In the genomic region with DNA sequence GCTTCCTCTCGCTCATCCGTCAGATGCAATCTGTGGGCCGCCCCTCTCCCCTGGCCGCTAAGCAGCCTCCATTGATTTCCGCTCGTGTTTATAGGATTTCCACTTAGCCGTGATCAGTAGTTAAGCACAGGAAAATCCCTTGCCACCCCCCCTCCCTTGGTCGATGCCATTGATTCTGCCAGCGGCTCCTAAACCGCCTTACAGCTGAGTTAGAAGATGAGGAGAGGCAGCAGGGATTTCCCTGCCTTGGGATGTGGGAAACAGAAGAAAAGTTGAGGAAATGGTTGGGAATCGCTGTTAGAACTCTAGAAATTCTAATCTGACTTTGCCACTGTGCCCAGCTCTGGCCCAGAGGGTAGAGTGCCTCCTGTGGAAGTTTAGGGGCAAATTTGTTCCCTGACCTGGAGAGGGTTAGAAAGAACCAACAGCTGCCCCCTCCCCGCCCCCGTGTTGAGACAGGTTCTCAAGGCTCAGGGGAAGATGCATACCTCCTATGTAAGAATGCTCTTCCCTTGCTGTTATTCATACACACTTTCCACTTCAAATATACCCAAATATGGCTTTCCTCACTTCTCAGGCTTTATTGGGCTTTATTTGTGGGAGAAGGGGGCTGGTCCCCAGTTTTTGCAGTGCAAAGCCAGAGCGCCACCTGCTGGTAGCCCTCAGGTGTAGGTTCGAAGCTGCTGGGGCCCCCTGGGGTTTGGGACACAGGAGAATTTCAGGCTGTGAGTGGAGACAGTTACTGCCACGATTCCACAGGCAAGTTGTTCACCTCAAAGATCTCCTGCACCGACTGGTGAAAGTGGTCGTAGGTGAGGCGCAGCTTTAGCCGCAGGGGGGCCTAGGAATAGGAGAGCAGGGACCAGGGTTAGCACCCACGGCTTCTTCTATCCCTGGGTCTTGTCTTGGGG, we compare ENCODE assay signal across 8 cellular contexts. TPM values are rescaled to one million over a fixed set of nuclear protein-coding genes. Genes with fewer than 3 reads are reported as not detected.
DNase-seq lines count a peak whose midpoint lies in the region; ATAC-seq, FAIRE-seq and TF ChIP-seq lines count a peak whose summit lies in the region.

No MANE protein-coding gene starts in this region.

- no peaks in the 10 kb centered on the region for H3K27me3 ChIP-seq in CD8-positive, alpha-beta memory T cell (ENCODE audit: insufficient read depth, low read length, poor library complexity, severe bottlenecking)
- H3K27me3 ChIP-seq in IMR-90 (ENCODE audit: control insufficient read depth, insufficient read depth, low read length), result no peaks in the 10 kb centered on the region

- H3K27me3 Mint-ChIP-seq in CD8-positive, alpha-beta memory T cell, result no peaks in the 10 kb centered on the region
- no peaks in the 10 kb centered on the region for H3K27me3 Mint-ChIP-seq in T-helper 17 cell

- peak; percentile 89 for TF ChIP-seq CTCF in IMR-90 (conservative IDR thresholded peaks at IDR 0.05; ENCODE audit: low read depth, low read length)
- TF ChIP-seq CTCF in kidney (IDR thresholded peaks at IDR 0.05; ENCODE audit: borderline replicate concordance, extremely low read depth, insufficient read depth), result peak; percentile 65

- no peak overlapping the region for H2BK5ac ChIP-seq in IMR-90 (ENCODE audit: low read depth, low read length, poor library complexity, severe bottlenecking)

- in situ Hi-C loops in IMR-90 (cut with MboI; ENCODE audit: low sequenced_read_pairs), result loop anchor here (5.0 to 10.0 kb wide), 2 partner anchors 82 to 234 kb away; a partner anchor contains a TSS

- intact Hi-C loops in IMR-90 (cut with micrococcal nuclease), result loop anchor here (1.0 kb wide), 1 partner anchor 76 kb away; no protein-coding TSS in a partner anchor
- intact Hi-C loops in kidney (cut with DNase I), result no loop called here

- no peak overlapping the region for H4K91ac ChIP-seq in IMR-90 (ENCODE audit: insufficient read depth, low read depth, low read length)

- no peak for TF ChIP-seq POLR2A in IMR-90 (IDR thresholded peaks at IDR 0.05; ENCODE audit: low read depth, low read length)

- no peak overlapping the region for H2AFZ ChIP-seq in IMR-90 (replicated peaks; ENCODE audit: low read length, poor library complexity)

- 76% methylated on average over 4 of the region's 21 CpGs; no CpG with 5 or more reads in 1 of the 2 experiments for WGBS in IMR-90 (ENCODE audit: extremely low coverage in 2 of 2, insufficient read length in 1 of 2), 2 experiments

- no peak overlapping the region for H2BK20ac ChIP-seq in IMR-90 (ENCODE audit: low read depth, low read length)

- peak; percentile 87 for TF ChIP-seq RAD21 in IMR-90 (IDR thresholded peaks at IDR 0.05; ENCODE audit: low read length)

- ATAC-seq in IMR-90 (ENCODE audit: low read depth) (0 out of 2 replicates have a peak, but pooled peaks have one; percentile 4), T-helper 17 cell (no peak), GM18909 (IDR thresholded peaks at IDR 0.05; ENCODE audit: poor library complexity, unreplicated experiment) (no peak)

- H3K56ac ChIP-seq in IMR-90 (ENCODE audit: extremely low read depth, insufficient read depth, low read length), result no peak overlapping the region

- H2BK120ac ChIP-seq in IMR-90 (ENCODE audit: low read depth, low read length), result no peak overlapping the region

- H3K23ac ChIP-seq in IMR-90 (ENCODE audit: low read depth, low read length), result no peak overlapping the region

- no peak overlapping the region for H3K4ac ChIP-seq in IMR-90 (ENCODE audit: low read depth, low read length)

- H3K9me3 Mint-ChIP-seq in CD8-positive, alpha-beta memory T cell, result no peaks in the 10 kb centered on the region

- POLR2A ChIA-PET in CD8-positive, alpha-beta memory T cell (lab: Charles Lee), result no interaction called here
- POLR2A ChIA-PET in IMR-90 (lab: Charles Lee; ENCODE audit: unreplicated experiment), result no interaction called here

- H3K9ac ChIP-seq in IMR-90 (ENCODE audit: low read depth, low read length) (no peak overlapping the region), kidney (ENCODE audit: low read length in 2 of 2) (no peak overlapping the region)

- no peak overlapping the region for H3K18ac ChIP-seq in IMR-90 (ENCODE audit: low read depth, low read length)

- peaks cover 15 to 18% of the 10 kb centered on the region in 2 experiments for H3K79me1 ChIP-seq in IMR-90 (ENCODE audit: low read depth in 1 of 2, low read length in 2 of 2)

- H3K4me1 ChIP-seq in CD8-positive, alpha-beta memory T cell (ENCODE audit: insufficient read depth, low read length), result peaks cover 18% of the 10 kb centered on the region
- H3K4me1 ChIP-seq in IMR-90 (ENCODE audit: control insufficient read depth, insufficient read depth, low read length), result peaks cover 7% of the 10 kb centered on the region
- H3K4me1 ChIP-seq in kidney (ENCODE audit: control insufficient read depth in 1 of 2, insufficient read depth in 1 of 2, low read depth in 1 of 2, low read length in 2 of 2), result peaks cover 5 to 18% of the 10 kb centered on the region in 2 donors

- H3K27ac ChIP-seq in CD8-positive, alpha-beta memory T cell (ENCODE audit: low read depth, low read length), result no peak overlapping the region
- no peak overlapping the region for H3K27ac ChIP-seq in IMR-90 (ENCODE audit: insufficient read depth, low read length)
- H3K27ac ChIP-seq in kidney (ENCODE audit: low read depth in 2 of 2, low read length in 2 of 2), result no peak overlapping the region

- peaks cover 0 to 61% (median 3%) of the 10 kb centered on the region in 3 donors for H3K36me3 Mint-ChIP-seq in CD8-positive, alpha-beta memory T cell
- H3K36me3 Mint-ChIP-seq in T-helper 17 cell (ENCODE audit: low read depth), result peaks cover 4% of the 10 kb centered on the region

- no peak overlapping the region for H3K14ac ChIP-seq in IMR-90 (replicated peaks; ENCODE audit: low read depth, low read length)

- H3K4me1 Mint-ChIP-seq in CD8-positive, alpha-beta memory T cell, result peaks cover 28 to 42% (median 37%) of the 10 kb centered on the region in 3 donors
- peaks cover 42% of the 10 kb centered on the region for H3K4me1 Mint-ChIP-seq in T-helper 17 cell

- H4K5ac ChIP-seq in IMR-90 (ENCODE audit: low read depth, low read length), result no peak overlapping the region

- H3K9me3 ChIP-seq in CD8-positive, alpha-beta memory T cell (ENCODE audit: low read length), result no peaks in the 10 kb centered on the region
- H3K9me3 ChIP-seq in IMR-90 (ENCODE audit: control insufficient read depth, insufficient read depth, low read length) (no peaks in the 10 kb centered on the region), T-helper 17 cell (ENCODE audit: control insufficient read depth, low read length, poor library complexity, severe bottlenecking) (no peaks in the 10 kb centered on the region), kidney (ENCODE audit: control insufficient read depth in 1 of 2, low read length in 2 of 2) (no peaks in the 10 kb centered on the region)

- TSS peak; percentile 7 for BruUV-seq in IMR-90 (replicated peaks; lab: Mats Ljungman, UMichigan)

- peak overlapping the region in 2 of 7 donors; percentile 23 to 80 for H3K4me3 Mint-ChIP-seq in CD8-positive, alpha-beta memory T cell
- H3K4me3 Mint-ChIP-seq in T-helper 17 cell, result no peak overlapping the region

- H2BK15ac ChIP-seq in IMR-90 (ENCODE audit: low read depth, low read length), result no peak overlapping the region

- H3K4me3 ChIP-seq in CD8-positive, alpha-beta memory T cell (ENCODE audit: low read length), result no peak overlapping the region
- H3K4me3 ChIP-seq in IMR-90 (ENCODE audit: insufficient read depth, low read depth, low read length) (no peak overlapping the region), kidney (ENCODE audit: low read length in 2 of 2) (no peak overlapping the region)

- CTCF ChIA-PET in CD8-positive, alpha-beta memory T cell (lab: Charles Lee), result interaction anchor here (0.7 to 8.9 kb wide), 11 partner anchors 9 to 93 kb away, joined by 3 to 105 read pairs (median 5); no protein-coding TSS in a partner anchor
- CTCF ChIA-PET in IMR-90 (lab: Yijun Ruan, JAX), result interaction anchor here (0.5 to 4.2 kb wide), 6 partner anchors 9 to 945 kb away, joined by 3 to 30 read pairs (median 4); no protein-coding TSS in a partner anchor

- DNase-seq in CD8-positive, alpha-beta memory T cell, result peak; percentile 54 to 77 (median 57)
- peak; percentile 55 for DNase-seq in IMR-90
- peak; percentile 54 to 66 (median 65) for DNase-seq in T-helper 17 cell
- peak; percentile 75 for DNase-seq in astrocyte of the hippocampus (ENCODE audit: low read depth, low spot score)
- DNase-seq in kidney, result no peak
- DNase-seq in stimulated activated CD8-positive, alpha-beta memory T cell treated with anti-CD3 and anti-CD28 coated beads, Interleukin-12 subunit alpha, Interleukin-12 subunit beta, amount 100 ng/mL, for 1 hour (ENCODE audit: low read depth), result peak; percentile 48
- DNase-seq in 8988T, result no peak

- no peak overlapping the region for H3K4me2 ChIP-seq in IMR-90 (ENCODE audit: low read depth, low read length)

- H2AK9ac ChIP-seq in IMR-90 (replicated peaks; ENCODE audit: low read depth, low read length, poor library complexity), result peak overlapping the region; percentile 47

- H3K36me3 ChIP-seq in CD8-positive, alpha-beta memory T cell (ENCODE audit: insufficient read depth, low read length), result peaks cover 36% of the 10 kb centered on the region
- H3K36me3 ChIP-seq in IMR-90 (ENCODE audit: control insufficient read depth, insufficient read depth, low read length) (peaks cover 7% of the 10 kb centered on the region), kidney (ENCODE audit: control insufficient read depth in 1 of 2, insufficient read depth in 2 of 2, low read length in 2 of 2) (peaks cover 13 to 16% of the 10 kb centered on the region in 2 donors)

- no peaks in the 10 kb centered on the region for H4K20me1 ChIP-seq in IMR-90 (ENCODE audit: insufficient read depth, low read length)

- no peak overlapping the region for H2AK5ac ChIP-seq in IMR-90 (ENCODE audit: low read depth, low read length)

- dilution Hi-C loops in IMR-90 (cut with HindIII; ENCODE audit: low sequenced_read_pairs, unreplicated experiment), result no loop called here

- H3K9me1 ChIP-seq in IMR-90 (ENCODE audit: insufficient read depth, low read length), result peaks cover 10% of the 10 kb centered on the region

- FAIRE-seq in kidney (lab: Jason Lieb, UNC), result no peak

- no peak overlapping the region for H4K8ac ChIP-seq in IMR-90 (ENCODE audit: low read depth in 2 of 2, low read length in 2 of 2)

- peak overlapping the region in 4 of 8 donors; percentile 38 to 95 (median 80) for H3K27ac Mint-ChIP-seq in CD8-positive, alpha-beta memory T cell
- H3K27ac Mint-ChIP-seq in T-helper 17 cell, result peak overlapping the region; percentile 95

RNA-seq across cellular contexts. Expression of a gene that starts 3.2 kb away (rescaled TPM):
- total RNA-seq in CD8-positive, alpha-beta memory T cell, result 10 to 100 TPM; 13.4 TPM
- polyA plus RNA-seq in CD8-positive, alpha-beta memory T cell, result 10.7 TPM
- 5.0 and 5.8 TPM in 2 replicates for total RNA-seq in IMR-90 (2012; rRNA removed)
- polyA plus RNA-seq in IMR-90 (2012; rRNA removed), result 8.6 and 9.2 TPM in 2 replicates
- 9.5 and 10.3 TPM in 2 replicates for polyA plus RNA-seq in IMR-90 (2012; cell fraction: cytosol; rRNA removed)
- polyA plus RNA-seq in IMR-90 (2012; cell fraction: nucleus; rRNA removed; ENCODE audit: low replicate concordance), result 20.1 and 27.8 TPM in 2 replicates
- 10 to 100 TPM in 1 of 2 donors, 1 to 10 TPM in 1; 10.0 to 13.6 TPM for total RNA-seq in T-helper 17 cell
- 24.4 TPM for total RNA-seq in kidney
- polyA plus RNA-seq in kidney (ENCODE audit: insufficient read depth, low read depth, low replicate concordance), result 38.4 TPM

RNA-seq across cellular contexts. Expression of a gene that starts 7.7 kb away (rescaled TPM):
- 1 to 10 TPM; 2.4 to 2.5 TPM for total RNA-seq in CD8-positive, alpha-beta memory T cell
- not detected for polyA plus RNA-seq in CD8-positive, alpha-beta memory T cell
- total RNA-seq in IMR-90 (2012; rRNA removed) (under 0.01 and 0.18 TPM in 2 replicates), T-helper 17 cell (under 1 TPM; 0.16 to 0.27 TPM), kidney (4.9 TPM)
- polyA plus RNA-seq in IMR-90 (2012; rRNA removed) (0.53 and 0.67 TPM in 2 replicates), kidney (ENCODE audit: insufficient read depth, low read depth, low replicate concordance) (6.1 TPM)
- 0.19 and 0.24 TPM in 2 replicates for polyA plus RNA-seq in IMR-90 (2012; cell fraction: cytosol; rRNA removed)
- 0.44 and 0.90 TPM in 2 replicates for polyA plus RNA-seq in IMR-90 (2012; cell fraction: nucleus; rRNA removed; ENCODE audit: low replicate concordance)

RNA-seq across cellular contexts. Expression of a gene that starts 8.3 kb away (rescaled TPM):
- 100 to 1,000 TPM; 152 to 154 TPM for total RNA-seq in CD8-positive, alpha-beta memory T cell
- polyA plus RNA-seq in CD8-positive, alpha-beta memory T cell, result 80.8 TPM
- total RNA-seq in IMR-90 (2012; rRNA removed) (2.2 and 2.9 TPM in 2 replicates), T-helper 17 cell (100 to 1,000 TPM; 268 to 313 TPM), kidney (123 TPM)
- polyA plus RNA-seq in IMR-90 (2012; rRNA removed) (19.2 and 19.7 TPM in 2 replicates), kidney (ENCODE audit: insufficient read depth, low read depth, low replicate concordance) (56.7 TPM)
- 4.7 and 6.1 TPM in 2 replicates for polyA plus RNA-seq in IMR-90 (2012; cell fraction: cytosol; rRNA removed)
- 148 and 262 TPM in 2 replicates for polyA plus RNA-seq in IMR-90 (2012; cell fraction: nucleus; rRNA removed; ENCODE audit: low replicate concordance)

RNA-seq across cellular contexts. Expression of a gene that starts 19.3 kb away (rescaled TPM):
- 1 to 10 TPM; 1.8 TPM for total RNA-seq in CD8-positive, alpha-beta memory T cell
- not detected for polyA plus RNA-seq in CD8-positive, alpha-beta memory T cell
- total RNA-seq in IMR-90 (2012; rRNA removed) (not detected in 2 replicates), T-helper 17 cell (not detected), kidney (7.0 TPM)
- polyA plus RNA-seq in IMR-90 (2012; rRNA removed) (not detected in 2 replicates), kidney (ENCODE audit: insufficient read depth, low read depth, low replicate concordance) (3.6 TPM)
- polyA plus RNA-seq in IMR-90 (2012; cell fraction: cytosol; rRNA removed), result not detected in 2 replicates
- not detected in 2 replicates for polyA plus RNA-seq in IMR-90 (2012; cell fraction: nucleus; rRNA removed; ENCODE audit: low replicate concordance)

Comparison
In these comparisons a context has a peak if more than half of its experiments do, and no peak if none do; other contexts are left out.
1. DNase-seq: peak in CD8-positive, alpha-beta memory T cell (5 of 5), IMR-90 (single experiment), T-helper 17 cell (3 of 3), astrocyte of the hippocampus (single experiment) and stimulated activated CD8-positive, alpha-beta memory T cell treated with anti-CD3 and anti-CD28 coated beads, Interleukin-12 subunit alpha, Interleukin-12 subunit beta, amount 100 ng/mL, for 1 hour (single experiment); none in kidney (single experiment) and 8988T (single experiment).
2. RNA of a gene that starts 8.3 kb away (total RNA-seq): 268 to 313 TPM in T-helper 17 cell, 152 to 154 TPM in CD8-positive, alpha-beta memory T cell and 123 TPM in kidney (single experiment); 2.2 to 2.9 TPM in IMR-90; every median in the first group is over 10 times any median in the second.